In the genomic region with DNA sequence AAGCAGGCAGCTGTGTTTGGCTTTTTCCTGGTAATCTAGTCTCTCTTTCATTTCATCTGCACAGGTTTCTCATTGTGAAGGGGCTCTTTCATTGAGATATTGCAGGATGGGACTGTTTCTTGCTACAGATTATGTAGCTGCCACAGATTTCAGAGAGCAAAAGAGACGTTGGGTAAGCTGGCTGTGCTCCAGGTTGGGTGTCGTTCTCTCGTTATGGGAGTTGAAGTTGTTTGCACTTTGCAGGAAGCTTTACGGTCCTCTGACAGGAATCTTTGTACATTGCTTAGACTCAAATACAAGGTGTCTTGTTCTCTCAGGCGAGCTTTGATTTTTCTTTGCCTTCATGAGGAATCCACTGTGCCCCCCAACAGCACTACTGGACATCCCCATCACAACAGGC, we compare ENCODE assay signal across 34 cellular contexts.
"Had no signal": no experiment of that assay in that cellular context is flagged by ENCODE, and none has a peak within 500 bp of the region (broad histone marks: within the 10 kb centered on the region; RNA-seq: fewer than 3 reads in every experiment).

No MANE protein-coding gene starts in this region.

- H3K36me3 ChIP-seq: adrenal gland, ascending aorta, brain microvascular endothelial cell, breast epithelium, cardiac muscle cell had no signal

- H3K4me3 ChIP-seq: adrenal gland, ascending aorta, body of pancreas, breast epithelium, cardiac muscle cell had no signal

- H3K4me1 ChIP-seq: adrenal gland, ascending aorta, body of pancreas, breast epithelium had no signal

- H3K9me3 ChIP-seq: adrenal gland, ascending aorta, body of pancreas, breast epithelium had no signal

- DNase-seq: activated effector memory CD4-positive, alpha-beta T cell treated with anti-CD3 and anti-CD28 coated beads, Interleukin-2, amount 50 U/mL, for 16 hours; activated effector memory CD4-positive, alpha-beta T cell treated with Interleukin-2 at 50 U/mL for 16 hours; activated gamma-delta T cell; activated gamma-delta T cell treated with Interleukin-2 at 50 U/mL for 16 hours; activated naive CD4-positive, alpha-beta T cell; activated naive CD4-positive, alpha-beta T cell treated with anti-CD3 and anti-CD28 coated beads for 36 hours; activated naive CD4-positive, alpha-beta T cell treated with anti-CD3 and anti-CD28 coated beads, Interleukin-2, amount 10 ng/mL, durations not matched to agents 7 days and 5 days; activated naive CD4-positive, alpha-beta T cell treated with anti-CD3 and anti-CD28 coated beads, Interleukin-2, amount 50 U/mL, for 16 hours; activated naive CD4-positive, alpha-beta T cell treated with Interleukin-2 at 50 U/mL for 16 hours; activated naive CD8-positive, alpha-beta T cell treated with anti-CD3 and anti-CD28 coated beads for 36 hours; activated naive CD8-positive, alpha-beta T cell treated with anti-CD3 and anti-CD28 coated beads, Interleukin-2, amount 10 ng/mL, durations not matched to agents 7 days and 5 days; activated naive CD8-positive, alpha-beta T cell treated with anti-CD3 and anti-CD28 coated beads, Interleukin-2, amount 50 U/mL, for 24 hours; activated T-cell treated with anti-CD3 and anti-CD28 coated beads, Interleukin-2, amount 50 U/mL, for 1 hour; activated T-cell treated with anti-CD3 and anti-CD28 coated beads, Interleukin-2, amount 50 U/mL, for 24 hours; activated T-cell treated with anti-CD3 and anti-CD28 coated beads, Interleukin-2, amount 50 U/mL, for 4 hours; activated T-cell treated with anti-CD3 and anti-CD28 coated beads, Interleukin-2, amount 50 U/mL, for 48 hours; activated T-cell treated with anti-CD3 and anti-CD28 coated beads, Interleukin-2, amount 50 U/mL, for 72 hours; adrenal gland; amniotic stem cell; amygdala; anterior cingulate cortex; aorta; brain microvascular endothelial cell; caudate nucleus; central memory CD4-positive, alpha-beta T cell; cerebellar nuclear complex had no signal

- FAIRE-seq: astrocyte, bronchial epithelial cell had no signal

- H3K27me3 ChIP-seq: adrenal gland, ascending aorta, body of pancreas, brain microvascular endothelial cell, breast epithelium, cardiac muscle cell had no signal

- H3K27ac ChIP-seq: adrenal gland, ascending aorta, body of pancreas, brain microvascular endothelial cell, breast epithelium, cardiac muscle cell had no signal

- ATAC-seq: activated naive CD4-positive, alpha-beta T cell treated with anti-CD3 and anti-CD28 coated beads, Interleukin-2, amount 50 U/mL, for 72 hours; activated naive CD8-positive, alpha-beta T cell treated with anti-CD3 and anti-CD28 coated beads, Interleukin-2, amount 50 U/mL, for 24 hours; activated T-cell treated with anti-CD3 and anti-CD28 coated beads, Interleukin-2, amount 50 U/mL, for 4 hours; activated T-cell treated with anti-CD3 and anti-CD28 coated beads, Interleukin-2, amount 50 U/mL, for 72 hours; activated T-helper 17 cell treated with anti-CD3 and anti-CD28 coated beads, Interleukin-2, amount 50 U/mL, for 72 hours; body of pancreas had no signal
